Comparison of ENCODE assay signal across 22 cellular contexts in the genomic region with DNA sequence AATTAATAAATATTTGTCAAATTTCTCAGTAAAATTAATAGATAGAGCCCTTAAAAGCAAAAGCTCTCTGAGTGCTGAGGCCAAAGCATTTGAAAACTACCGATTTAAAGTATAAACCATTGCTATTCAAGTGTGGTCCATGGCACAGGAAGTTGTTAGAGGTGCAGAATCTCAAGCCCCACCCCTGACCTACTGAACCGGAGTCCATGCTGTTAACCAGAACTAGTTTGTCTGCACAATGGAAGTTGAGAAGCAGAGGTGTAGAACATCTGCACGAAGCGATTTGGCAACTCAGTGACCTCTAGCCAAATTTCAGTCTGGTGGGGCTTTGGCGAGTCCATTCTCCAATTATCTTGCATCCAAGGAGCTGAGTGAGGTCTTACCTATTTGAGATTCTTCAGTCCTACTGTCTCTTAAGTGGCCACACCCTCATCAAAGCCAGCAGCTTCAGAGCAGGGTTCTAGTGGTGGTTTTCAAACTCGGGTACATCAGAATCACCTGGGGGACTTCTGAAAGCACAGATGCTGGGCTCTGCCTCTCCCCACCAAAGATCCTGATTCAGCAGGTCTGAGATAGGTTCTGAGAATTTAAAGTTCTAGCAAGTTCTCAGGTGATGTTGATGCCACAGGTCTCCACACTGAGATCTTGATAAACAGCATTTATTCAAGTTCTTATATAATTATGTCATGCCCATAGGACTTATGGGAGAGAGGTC.
DNase-seq lines count a peak whose midpoint lies in the region; ATAC-seq, FAIRE-seq and TF ChIP-seq lines count a peak whose summit lies in the region.
"Had no signal": no experiment of that assay in that cellular context is flagged by ENCODE, and none has a peak within 500 bp of the region (broad histone marks: within the 10 kb centered on the region; RNA-seq: fewer than 3 reads in every experiment).

No MANE protein-coding gene starts in this region.

- POLR2A ChIA-PET in CD8-positive, alpha-beta T cell (lab: Charles Lee), result interaction anchor here (1.1 kb wide), 1 partner anchor 12 kb away, joined by 3 read pairs; no protein-coding TSS in a partner anchor
- POLR2A ChIA-PET in activated CD8-positive, alpha-beta T cell treated with anti-CD3 and anti-CD28 coated beads, Interleukin-2, amount 10 ng/mL, durations not matched to agents 7 days and 5 days (lab: Charles Lee), result interaction anchor here (0.8 kb wide), 1 partner anchor 14 kb away, joined by 3 read pairs; no protein-coding TSS in a partner anchor

- peaks cover 46% of the 10 kb centered on the region for H3K4me1 Mint-ChIP-seq in CD8-positive, alpha-beta T cell (ENCODE audit: low read depth)
- H3K4me1 Mint-ChIP-seq in activated CD8-positive, alpha-beta T cell treated with anti-CD3 and anti-CD28 coated beads, Interleukin-2, amount 10 ng/mL, durations not matched to agents 7 days and 5 days (ENCODE audit: low read depth), result peaks cover 61% of the 10 kb centered on the region
- H3K4me1 Mint-ChIP-seq in naive B cell, result peaks cover 24 to 48% (median 39%) of the 10 kb centered on the region in 3 donors

- H3K9me3 Mint-ChIP-seq in CD8-positive, alpha-beta T cell, result no peaks in the 10 kb centered on the region
- H3K9me3 Mint-ChIP-seq in activated CD8-positive, alpha-beta T cell treated with anti-CD3 and anti-CD28 coated beads, Interleukin-2, amount 10 ng/mL, durations not matched to agents 7 days and 5 days (ENCODE audit: insufficient read depth), result no peaks in the 10 kb centered on the region
- H3K9me3 Mint-ChIP-seq in naive B cell, result no peaks in the 10 kb centered on the region
- H3K9me3 Mint-ChIP-seq: nephron had no signal

- H3K9me3 ChIP-seq in CD8-positive, alpha-beta T cell (ENCODE audit: low read length), result no peaks in the 10 kb centered on the region
- H3K9me3 ChIP-seq: heart right ventricle, SJCRH30 had no signal

- intact Hi-C loops in CD8-positive, alpha-beta T cell (cut with DNase I, micrococcal nuclease), result loop anchor here (5.0 kb wide), 3 partner anchors 187 to 277 kb away; a partner anchor contains a TSS

- peak overlapping the region; percentile 37 for H3K4me3 Mint-ChIP-seq in CD8-positive, alpha-beta T cell
- peak overlapping the region; percentile 28 for H3K4me3 Mint-ChIP-seq in activated CD8-positive, alpha-beta T cell treated with anti-CD3 and anti-CD28 coated beads, Interleukin-2, amount 10 ng/mL, durations not matched to agents 7 days and 5 days
- peak overlapping the region in 5 of 8 donors; percentile 5 to 72 (median 35) for H3K4me3 Mint-ChIP-seq in naive B cell
- H3K4me3 Mint-ChIP-seq: nephron had no signal

- H3K36me3 Mint-ChIP-seq in CD8-positive, alpha-beta T cell, result peaks cover 51% of the 10 kb centered on the region
- peaks cover 31% of the 10 kb centered on the region for H3K36me3 Mint-ChIP-seq in activated CD8-positive, alpha-beta T cell treated with anti-CD3 and anti-CD28 coated beads, Interleukin-2, amount 10 ng/mL, durations not matched to agents 7 days and 5 days (ENCODE audit: low read depth)
- peaks cover 0 to 7% of the 10 kb centered on the region in 2 donors for H3K36me3 Mint-ChIP-seq in naive B cell

- peak; percentile 33 for DNase-seq in NK-92 treated with Interleukin-12 subunit alpha and Interleukin-12 subunit beta, amount 100 ng/mL, for 24 hours (lab: John Stamatoyannopoulos, UW)
- DNase-seq in NK-92 (lab: John Stamatoyannopoulos, UW; ENCODE audit: unreplicated experiment), result no peak
- peak; percentile 9 to 66 (median 31) for DNase-seq in CD8-positive, alpha-beta T cell
- DNase-seq in activated CD8-positive, alpha-beta T cell treated with anti-CD3 and anti-CD28 coated beads, Interleukin-2, amount 10 ng/mL, durations not matched to agents 7 days and 5 days, result peak; percentile 67
- peak; percentile 43 for DNase-seq in naive B cell
- DNase-seq in left lobe of liver (ENCODE audit: low spot score), result no peak
- no peak for DNase-seq in NCI-H146 (lab: John Stamatoyannopoulos, UW)
- no peak for DNase-seq in GM12892 (ENCODE audit: insufficient read length)
- DNase-seq: activated CD4-positive, CD25-positive, alpha-beta regulatory T cell treated with anti-CD3 and anti-CD28 coated beads, Interleukin-2, amount 50 U/mL, for 72 hours; activated T-cell treated with anti-CD3 and anti-CD28 coated beads, Interleukin-2, amount 50 U/mL, for 1 hour; DMS 273 treated with DMSO at 0.1 percent for 48 hours; heart right ventricle; NCI-H1092; NCI-H2081 treated with DMSO at 0.1 percent for 48 hours; NCI-H526; posterior cingulate gyrus; stimulated activated CD4-positive, alpha-beta T cell treated with anti-CD3 and anti-CD28 coated beads, Interleukin-4, amount 100 ng/mL, for 1 hour; T-helper 9 cell had no signal

- H3K27me3 Mint-ChIP-seq in CD8-positive, alpha-beta T cell (ENCODE audit: low read depth), result no peaks in the 10 kb centered on the region
- H3K27me3 Mint-ChIP-seq in activated CD8-positive, alpha-beta T cell treated with anti-CD3 and anti-CD28 coated beads, Interleukin-2, amount 10 ng/mL, durations not matched to agents 7 days and 5 days (ENCODE audit: low read depth), result no peaks in the 10 kb centered on the region
- no peaks in the 10 kb centered on the region for H3K27me3 Mint-ChIP-seq in naive B cell

- peak overlapping the region; percentile 76 for H3K27ac Mint-ChIP-seq in CD8-positive, alpha-beta T cell
- peak overlapping the region; percentile 79 for H3K27ac Mint-ChIP-seq in activated CD8-positive, alpha-beta T cell treated with anti-CD3 and anti-CD28 coated beads, Interleukin-2, amount 10 ng/mL, durations not matched to agents 7 days and 5 days
- peak overlapping the region in 2 of 6 donors; percentile 33 to 46 for H3K27ac Mint-ChIP-seq in naive B cell

- H3K27me3 ChIP-seq in CD8-positive, alpha-beta T cell (ENCODE audit: insufficient read depth, low read length), result no peaks in the 10 kb centered on the region
- H3K27me3 ChIP-seq: heart right ventricle, SJCRH30 had no signal

- CTCF ChIA-PET in CD8-positive, alpha-beta T cell (lab: Charles Lee), result no interaction called here
- CTCF ChIA-PET in activated CD8-positive, alpha-beta T cell treated with anti-CD3 and anti-CD28 coated beads, Interleukin-2, amount 10 ng/mL, durations not matched to agents 7 days and 5 days (lab: Charles Lee), result interaction anchor here (0.8 to 5.3 kb wide), 3 partner anchors 102 to 276 kb away, joined by 3 to 22 read pairs (median 4); no protein-coding TSS in a partner anchor

- peak; percentile 84 for ATAC-seq in CD8-positive, alpha-beta T cell
- ATAC-seq in activated CD8-positive, alpha-beta T cell treated with anti-CD3 and anti-CD28 coated beads, Interleukin-2, amount 10 ng/mL, durations not matched to agents 7 days and 5 days, result peak; percentile 80
- ATAC-seq in naive B cell (ENCODE audit: low read depth in 2 of 2), result peak; percentile 76 to 90
- ATAC-seq in left lobe of liver, result no peak

- no peak for FAIRE-seq in GM12892 (lab: Jason Lieb, UNC)

- TF ChIP-seq CTCF in CD8-positive, alpha-beta T cell (IDR thresholded peaks at IDR 0.05), result no peak

- no peak for TF ChIP-seq POLR2A in GM12892 (IDR thresholded peaks at IDR 0.05; ENCODE audit: low read depth, low read length)

- H3K36me3 ChIP-seq in CD8-positive, alpha-beta T cell (ENCODE audit: insufficient read depth, low read length), result no peaks in the 10 kb centered on the region
- H3K36me3 ChIP-seq: SJCRH30 had no signal

- H3K4me3 ChIP-seq in CD8-positive, alpha-beta T cell (ENCODE audit: low read depth, low read length), result no peak overlapping the region
- H3K4me3 ChIP-seq: heart right ventricle, SJCRH30 had no signal

- H3K27ac ChIP-seq in CD8-positive, alpha-beta T cell (ENCODE audit: low read depth, low read length), result no peak overlapping the region
- H3K27ac ChIP-seq: 22Rv1, KMS-11, SJCRH30 had no signal

- H3K4me1 ChIP-seq in CD8-positive, alpha-beta T cell (ENCODE audit: insufficient read depth, low read length), result peaks cover 28% of the 10 kb centered on the region

Comparison
In these comparisons a context has a peak if more than half of its experiments do, and no peak if none do; other contexts are left out.
1. DNase-seq: peak in NK-92 treated with Interleukin-12 subunit alpha and Interleukin-12 subunit beta, amount 100 ng/mL, for 24 hours (single experiment), CD8-positive, alpha-beta T cell (7 of 7), activated CD8-positive, alpha-beta T cell treated with anti-CD3 and anti-CD28 coated beads, Interleukin-2, amount 10 ng/mL, durations not matched to agents 7 days and 5 days (single experiment) and naive B cell (single experiment); none in NK-92 (single experiment), left lobe of liver (single experiment), NCI-H146 (single experiment) and GM12892 (single experiment).
2. Peak in every context shown above with its lines, with median percentiles within 50 percentile points of each other: H3K4me3 Mint-ChIP-seq.